Comparison of ENCODE assay signal across 8 cellular contexts in the genomic region with DNA sequence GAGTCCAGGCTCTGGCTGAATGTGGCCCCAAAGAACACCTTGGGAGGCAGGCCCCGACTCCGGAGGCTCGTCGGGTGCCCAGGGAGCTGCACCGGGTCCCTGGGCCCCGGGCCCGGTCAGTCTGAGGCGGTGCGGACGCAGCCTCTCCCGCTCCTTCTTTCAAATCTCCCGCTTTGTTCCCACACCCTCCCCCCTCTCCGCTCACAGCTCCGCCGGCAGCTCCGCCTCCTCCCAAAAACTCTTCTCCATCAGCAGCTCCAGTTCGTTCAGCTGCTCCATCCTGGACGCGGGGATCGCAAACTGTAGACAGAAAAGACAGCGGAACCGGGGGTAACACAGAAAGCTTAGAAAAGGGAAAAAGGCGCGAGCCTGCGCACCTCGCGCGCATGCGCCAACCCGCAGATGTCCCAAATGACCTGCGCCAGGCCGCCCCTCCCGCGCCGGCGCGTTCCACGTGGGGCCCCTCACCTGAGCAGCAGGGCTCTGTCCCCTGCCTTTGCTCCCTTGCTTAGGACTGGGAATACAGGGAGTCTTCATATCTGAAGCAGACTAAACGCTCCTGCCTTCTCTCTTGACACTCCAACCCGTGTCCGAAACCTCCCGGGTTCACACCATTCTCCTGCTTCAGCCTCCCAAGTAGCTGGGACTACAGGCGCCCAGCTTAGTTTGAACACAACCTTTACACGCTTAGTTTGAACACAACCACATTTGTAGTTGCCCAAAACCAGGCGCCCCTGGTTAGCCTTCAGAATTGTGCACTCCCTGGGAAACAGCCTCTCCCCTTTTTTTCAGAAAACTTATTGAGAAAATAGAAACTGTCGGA. TPM values are rescaled to one million over a fixed set of nuclear protein-coding genes. Genes with fewer than 3 reads are reported as not detected.
DNase-seq lines count a peak whose midpoint lies in the region; ATAC-seq and TF ChIP-seq lines count a peak whose summit lies in the region.

A gene with protein sequence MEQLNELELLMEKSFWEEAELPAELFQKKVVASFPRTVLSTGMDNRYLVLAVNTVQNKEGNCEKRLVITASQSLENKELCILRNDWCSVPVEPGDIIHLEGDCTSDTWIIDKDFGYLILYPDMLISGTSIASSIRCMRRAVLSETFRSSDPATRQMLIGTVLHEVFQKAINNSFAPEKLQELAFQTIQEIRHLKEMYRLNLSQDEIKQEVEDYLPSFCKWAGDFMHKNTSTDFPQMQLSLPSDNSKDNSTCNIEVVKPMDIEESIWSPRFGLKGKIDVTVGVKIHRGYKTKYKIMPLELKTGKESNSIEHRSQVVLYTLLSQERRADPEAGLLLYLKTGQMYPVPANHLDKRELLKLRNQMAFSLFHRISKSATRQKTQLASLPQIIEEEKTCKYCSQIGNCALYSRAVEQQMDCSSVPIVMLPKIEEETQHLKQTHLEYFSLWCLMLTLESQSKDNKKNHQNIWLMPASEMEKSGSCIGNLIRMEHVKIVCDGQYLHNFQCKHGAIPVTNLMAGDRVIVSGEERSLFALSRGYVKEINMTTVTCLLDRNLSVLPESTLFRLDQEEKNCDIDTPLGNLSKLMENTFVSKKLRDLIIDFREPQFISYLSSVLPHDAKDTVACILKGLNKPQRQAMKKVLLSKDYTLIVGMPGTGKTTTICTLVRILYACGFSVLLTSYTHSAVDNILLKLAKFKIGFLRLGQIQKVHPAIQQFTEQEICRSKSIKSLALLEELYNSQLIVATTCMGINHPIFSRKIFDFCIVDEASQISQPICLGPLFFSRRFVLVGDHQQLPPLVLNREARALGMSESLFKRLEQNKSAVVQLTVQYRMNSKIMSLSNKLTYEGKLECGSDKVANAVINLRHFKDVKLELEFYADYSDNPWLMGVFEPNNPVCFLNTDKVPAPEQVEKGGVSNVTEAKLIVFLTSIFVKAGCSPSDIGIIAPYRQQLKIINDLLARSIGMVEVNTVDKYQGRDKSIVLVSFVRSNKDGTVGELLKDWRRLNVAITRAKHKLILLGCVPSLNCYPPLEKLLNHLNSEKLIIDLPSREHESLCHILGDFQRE (minus strand): TSS at position 388 of the 823 bp plus-strand sequence. CDS start 109 bp downstream, at position 279.

- H3K9me3 ChIP-seq in KOPT-K1 (ENCODE audit: insufficient read depth, low read length, poor library complexity, severe bottlenecking) = no peaks in the 10 kb centered on the region

- ATAC-seq in GM21786 (IDR thresholded peaks at IDR 0.05; ENCODE audit: unreplicated experiment) = peak; percentile 77
- peak; percentile 93 for ATAC-seq in activated T-helper 17 cell treated with anti-CD3 and anti-CD28 coated beads, Interleukin-2, amount 50 U/mL, for 72 hours (replicated peaks)
- peak; percentile 91 to 93 for ATAC-seq in natural killer cell treated with Interleukin-12 subunit alpha and Interleukin-12 subunit beta and Interleukin-15 and Interleukin-18, amount 100 ng/mL, for 72 hours
- ATAC-seq in stimulated activated naive CD8-positive, alpha-beta T cell treated with anti-CD3 and anti-CD28 coated beads, Interleukin-15, Interleukin-2, amounts not matched to agents 100 U/mL and 50 U/mL, for 24 hours = peak; percentile 94

- peaks cover 32% of the 10 kb centered on the region for H3K36me3 ChIP-seq in KOPT-K1 (ENCODE audit: insufficient read depth, low read length)

- H3K27ac Mint-ChIP-seq in activated T-helper 17 cell treated with anti-CD3 and anti-CD28 coated beads, Interleukin-2, amount 50 U/mL, for 72 hours = peak within 1 kb of the TSS; percentile 94
- H3K27ac Mint-ChIP-seq in natural killer cell treated with Interleukin-12 subunit alpha and Interleukin-12 subunit beta and Interleukin-15 and Interleukin-18, amount 100 ng/mL, for 72 hours = peak within 1 kb of the TSS; percentile 85 to 88

- peaks cover 48% of the 10 kb centered on the region for H3K36me3 Mint-ChIP-seq in activated T-helper 17 cell treated with anti-CD3 and anti-CD28 coated beads, Interleukin-2, amount 50 U/mL, for 72 hours (ENCODE audit: low read depth)
- H3K36me3 Mint-ChIP-seq in natural killer cell treated with Interleukin-12 subunit alpha and Interleukin-12 subunit beta and Interleukin-15 and Interleukin-18, amount 100 ng/mL, for 72 hours = no peaks in the 10 kb centered on the region

- peak within 1 kb of the TSS; percentile 68 for H3K4me3 ChIP-seq in fibroblast of mammary gland (ENCODE audit: control insufficient read depth, low read depth, low read length)

- no peaks in the 10 kb centered on the region for H3K9me3 Mint-ChIP-seq in activated T-helper 17 cell treated with anti-CD3 and anti-CD28 coated beads, Interleukin-2, amount 50 U/mL, for 72 hours
- no peaks in the 10 kb centered on the region for H3K9me3 Mint-ChIP-seq in natural killer cell treated with Interleukin-12 subunit alpha and Interleukin-12 subunit beta and Interleukin-15 and Interleukin-18, amount 100 ng/mL, for 72 hours

- peak within 1 kb of the TSS; percentile 90 for H3K27ac ChIP-seq in KOPT-K1 (ENCODE audit: low read depth, low read length, poor library complexity, severe bottlenecking)

- no peak for TF ChIP-seq CTCF in fibroblast of mammary gland (conservative IDR thresholded peaks at IDR 0.05; ENCODE audit: control insufficient read depth, insufficient read depth, low read depth, low read length)

- peaks cover 5% of the 10 kb centered on the region for H3K4me1 Mint-ChIP-seq in activated T-helper 17 cell treated with anti-CD3 and anti-CD28 coated beads, Interleukin-2, amount 50 U/mL, for 72 hours
- H3K4me1 Mint-ChIP-seq in natural killer cell treated with Interleukin-12 subunit alpha and Interleukin-12 subunit beta and Interleukin-15 and Interleukin-18, amount 100 ng/mL, for 72 hours (ENCODE audit: low read depth in 2 of 2) = peaks cover 16 to 27% of the 10 kb centered on the region in 2 donors

- peak within 1 kb of the TSS; percentile 87 for H3K4me3 Mint-ChIP-seq in activated T-helper 17 cell treated with anti-CD3 and anti-CD28 coated beads, Interleukin-2, amount 50 U/mL, for 72 hours
- H3K4me3 Mint-ChIP-seq in natural killer cell treated with Interleukin-12 subunit alpha and Interleukin-12 subunit beta and Interleukin-15 and Interleukin-18, amount 100 ng/mL, for 72 hours = peak within 1 kb of the TSS; percentile 98

- peak; percentile 76 for DNase-seq in EH (ENCODE audit: low read depth)
- DNase-seq in RPMI7951 (ENCODE audit: low read depth) = peak; percentile 71
- peak; percentile 61 for DNase-seq in fibroblast of mammary gland (ENCODE audit: low read depth)
- DNase-seq in natural killer cell treated with Interleukin-12 subunit alpha and Interleukin-12 subunit beta and Interleukin-15 and Interleukin-18, amount 100 ng/mL, for 72 hours (ENCODE audit: low spot score) = peak; percentile 84
- DNase-seq in stimulated activated naive CD8-positive, alpha-beta T cell treated with anti-CD3 and anti-CD28 coated beads, Interleukin-15, Interleukin-2, amounts not matched to agents 100 U/mL and 50 U/mL, for 24 hours = peak; percentile 85

- H3K27me3 Mint-ChIP-seq in activated T-helper 17 cell treated with anti-CD3 and anti-CD28 coated beads, Interleukin-2, amount 50 U/mL, for 72 hours = no peaks in the 10 kb centered on the region
- no peaks in the 10 kb centered on the region for H3K27me3 Mint-ChIP-seq in natural killer cell treated with Interleukin-12 subunit alpha and Interleukin-12 subunit beta and Interleukin-15 and Interleukin-18, amount 100 ng/mL, for 72 hours

RNA-seq across cellular contexts. Expression of the gene that starts here (rescaled TPM):
- 15.6 and 18.3 TPM in 2 replicates for total RNA-seq in RPMI7951 (2014; rRNA removed; shearing (Covaris generic))
- 10 to 100 TPM; 35.0 to 39.8 TPM for total RNA-seq in activated T-helper 17 cell treated with anti-CD3 and anti-CD28 coated beads, Interleukin-2, amount 50 U/mL, for 72 hours
- total RNA-seq in natural killer cell treated with Interleukin-12 subunit alpha and Interleukin-12 subunit beta and Interleukin-15 and Interleukin-18, amount 100 ng/mL, for 72 hours = 10 to 100 TPM; 25.8 to 69.0 TPM

Comparison
In these comparisons a context has a peak if more than half of its experiments do, and no peak if none do; other contexts are left out.
1. Peak in every context shown above with its lines: DNase-seq, ATAC-seq, H3K4me3 ChIP-seq and H3K27ac ChIP-seq.